ENCODE assay signal across 3 cellular contexts in the genomic region with DNA sequence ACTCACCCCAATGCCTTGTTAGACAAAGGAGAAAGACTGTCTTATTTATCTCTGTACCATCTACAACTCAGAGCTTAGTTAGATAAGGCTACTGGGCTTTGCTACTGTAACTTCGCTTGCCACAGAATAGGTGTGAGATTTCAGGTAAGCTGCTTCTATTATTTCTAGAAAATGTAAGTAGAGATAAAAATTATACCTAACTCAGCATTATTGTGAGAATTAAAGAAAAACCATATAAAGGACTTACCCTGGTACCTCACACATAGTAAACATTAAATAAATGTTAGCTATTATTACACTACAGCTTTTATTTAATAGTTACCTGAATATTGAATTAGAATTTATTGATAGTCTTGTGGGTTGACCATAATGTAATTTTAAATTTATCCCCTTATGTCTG.
A peak's percentile ranks its signal among the peaks of the same experiment; 100 is the strongest.
TF ChIP-seq lines count a peak whose summit lies in the region.

No MANE protein-coding gene starts in this region.

TF ChIP-seq in A549, 52 proteins besides CTCF, POLR2A, EP300 and RAD21:
- peak; percentile 69 for TF ChIP-seq MAFK (IDR thresholded peaks at IDR 0.05; ENCODE audit: partially characterized antibody)
- no peak for TF ChIP-seq CHD2 (IDR thresholded peaks at IDR 0.05; ENCODE audit: low read length, partially characterized antibody)

TF ChIP-seq in GM23338, 12 proteins besides CTCF, POLR2A, EP300 and RAD21:
- TF ChIP-seq ZNF462 (CRISPR knock-in tag; IDR thresholded peaks at IDR 0.05) (no peak), ZNF114 (CRISPR knock-in tag; IDR thresholded peaks at IDR 0.05) (no peak), JUNB (IDR thresholded peaks at IDR 0.05; ENCODE audit: unreplicated experiment) (no peak), ZNF331 (CRISPR knock-in tag; IDR thresholded peaks at IDR 0.05; ENCODE audit: low read depth) (no peak), CREB1 (CRISPR knock-in tag; IDR thresholded peaks at IDR 0.05; ENCODE audit: low read depth) (no peak), EZH2 (IDR thresholded peaks at IDR 0.05; ENCODE audit: low read depth, unreplicated experiment) (no peak), NANOG (IDR thresholded peaks at IDR 0.05; ENCODE audit: borderline replicate concordance) (no peak), EZH2phosphoT487 (IDR thresholded peaks at IDR 0.05; ENCODE audit: unreplicated experiment) (no peak)

TF ChIP-seq in IMR-90, 13 proteins besides CTCF, POLR2A, EP300 and RAD21:
- TF ChIP-seq MAFK (IDR thresholded peaks at IDR 0.05; ENCODE audit: low read depth, low read length) (peak; percentile 59), MXI1 (IDR thresholded peaks at IDR 0.05; ENCODE audit: borderline replicate concordance, low read depth, low read length) (no peak)
